Comparison of ENCODE assay signal across 30 cellular contexts in genomic region chr7:47042669-47043068, GRCh38.
"Had no signal": no experiment of that assay in that cellular context is flagged by ENCODE, and none has a peak within 500 bp of the region (broad histone marks: within the 10 kb centered on the region; RNA-seq: fewer than 3 reads in every experiment).

No MANE protein-coding gene starts in this region.

- H3K9me3 Mint-ChIP-seq: activated CD4-positive, alpha-beta memory T cell treated with anti-CD3 and anti-CD28 coated beads for 36 hours; activated CD4-positive, alpha-beta T cell treated with anti-CD3 and anti-CD28 coated beads, Interleukin-2, amount 10 ng/mL, durations not matched to agents 24 days and 14 days; activated naive CD4-positive, alpha-beta T cell treated with anti-CD3 and anti-CD28 coated beads, Interleukin-2, amount 50 U/mL, for 72 hours; activated naive CD8-positive, alpha-beta T cell treated with anti-CD3 and anti-CD28 coated beads, Interleukin-2, amount 10 ng/mL, durations not matched to agents 7 days and 5 days; activated T-helper 1 cell treated with anti-CD3 and anti-CD28 coated beads, Interleukin-12 subunit alpha, Interleukin-12 subunit beta, Interleukin-2, Interleukin-4 antibody, amounts not matched to agents 30 ng/mL and 10 ng/mL and 1 ng/mL, durations not matched to agents 14 hours and 24 hours and 36 hours; activated T-helper 2 cell treated with anti-CD3 and anti-CD28 coated beads, Interferon-gamma antibody, Interleukin-2, Interleukin-4, amounts not matched to agents 10 μg/mL and 5 μg/mL and 100 μg/mL, durations not matched to agents 14 hours and 24 hours and 36 hours had no signal

- H3K27ac ChIP-seq: ascending aorta, brain microvascular endothelial cell, epithelial cell of prostate, gastroesophageal sphincter had no signal

- DNase-seq: activated CD4-positive, alpha-beta memory T cell treated with anti-CD3 and anti-CD28 coated beads for 36 hours; activated CD4-positive, alpha-beta T cell treated with anti-CD3 and anti-CD28 coated beads for 36 hours; activated CD4-positive, alpha-beta T cell treated with anti-CD3 and anti-CD28 coated beads, Interleukin-2, amount 10 ng/mL, durations not matched to agents 24 days and 14 days; activated CD4-positive, CD25-positive, alpha-beta regulatory T cell; activated CD4-positive, CD25-positive, alpha-beta regulatory T cell treated with anti-CD3 and anti-CD28 coated beads, Interleukin-2, amount 50 U/mL, for 72 hours; activated CD8-positive, alpha-beta memory T cell treated with anti-CD3 and anti-CD28 coated beads, Interleukin-2, amount 10 ng/mL, durations not matched to agents 7 days and 5 days; activated CD8-positive, alpha-beta memory T cell treated with anti-CD3 and anti-CD28 coated beads, Interleukin-2, amount 50 U/mL, for 4 hours; activated CD8-positive, alpha-beta T cell treated with anti-CD3 and anti-CD28 coated beads, Interleukin-2, amount 10 ng/mL, durations not matched to agents 7 days and 5 days; activated effector memory CD4-positive, alpha-beta T cell treated with anti-CD3 and anti-CD28 coated beads, Interleukin-2, amount 50 U/mL, for 16 hours; activated naive CD4-positive, alpha-beta T cell; activated naive CD4-positive, alpha-beta T cell treated with anti-CD3 and anti-CD28 coated beads, Interleukin-2, amount 10 ng/mL, durations not matched to agents 7 days and 5 days; activated naive CD8-positive, alpha-beta T cell treated with anti-CD3 and anti-CD28 coated beads, Interleukin-2, amount 10 ng/mL, durations not matched to agents 7 days and 5 days; activated T-cell treated with anti-CD3 and anti-CD28 coated beads, Interleukin-2, amount 50 U/mL, for 1 hour; activated T-cell treated with anti-CD3 and anti-CD28 coated beads, Interleukin-2, amount 50 U/mL, for 48 hours; brain microvascular endothelial cell; caudate nucleus; cortex of kidney; dermis blood vessel endothelial cell; effector CD4-positive, alpha-beta T cell; effector memory CD8-positive, alpha-beta T cell; foreskin melanocyte; head of caudate nucleus; T-helper 2 cell had no signal

- H3K27ac Mint-ChIP-seq: activated CD4-positive, alpha-beta memory T cell treated with anti-CD3 and anti-CD28 coated beads for 36 hours; activated CD4-positive, alpha-beta T cell treated with anti-CD3 and anti-CD28 coated beads for 36 hours; activated CD4-positive, alpha-beta T cell treated with anti-CD3 and anti-CD28 coated beads, Interleukin-2, amount 10 ng/mL, durations not matched to agents 24 days and 14 days; activated CD8-positive, alpha-beta memory T cell treated with anti-CD3 and anti-CD28 coated beads, Interleukin-2, amount 10 ng/mL, durations not matched to agents 7 days and 5 days; activated CD8-positive, alpha-beta T cell treated with anti-CD3 and anti-CD28 coated beads, Interleukin-2, amount 10 ng/mL, durations not matched to agents 7 days and 5 days; activated naive CD4-positive, alpha-beta T cell treated with anti-CD3 and anti-CD28 coated beads, Interleukin-2, amount 10 ng/mL, durations not matched to agents 7 days and 5 days; activated naive CD4-positive, alpha-beta T cell treated with anti-CD3 and anti-CD28 coated beads, Interleukin-2, amount 50 U/mL, for 72 hours; activated naive CD8-positive, alpha-beta T cell treated with anti-CD3 and anti-CD28 coated beads, Interleukin-2, amount 10 ng/mL, durations not matched to agents 7 days and 5 days; activated T-helper 1 cell treated with anti-CD3 and anti-CD28 coated beads, Interleukin-12 subunit alpha, Interleukin-12 subunit beta, Interleukin-2, Interleukin-4 antibody, amounts not matched to agents 30 ng/mL and 10 ng/mL and 1 ng/mL, durations not matched to agents 14 hours and 24 hours and 36 hours; activated T-helper 2 cell treated with anti-CD3 and anti-CD28 coated beads, Interferon-gamma antibody, Interleukin-2, Interleukin-4, amounts not matched to agents 10 μg/mL and 5 μg/mL and 100 μg/mL, durations not matched to agents 14 hours and 24 hours and 36 hours; effector memory CD8-positive, alpha-beta T cell had no signal

- H3K9me3 ChIP-seq: ascending aorta, gastroesophageal sphincter had no signal

- H3K27me3 ChIP-seq: ascending aorta, brain microvascular endothelial cell, gastroesophageal sphincter had no signal

- H3K36me3 ChIP-seq: ascending aorta, brain microvascular endothelial cell, gastroesophageal sphincter had no signal

- H3K4me3 ChIP-seq: ascending aorta, gastroesophageal sphincter had no signal

- H3K36me3 Mint-ChIP-seq: activated CD4-positive, alpha-beta memory T cell treated with anti-CD3 and anti-CD28 coated beads for 36 hours; activated CD8-positive, alpha-beta memory T cell treated with anti-CD3 and anti-CD28 coated beads, Interleukin-2, amount 10 ng/mL, durations not matched to agents 7 days and 5 days; activated naive CD4-positive, alpha-beta T cell treated with anti-CD3 and anti-CD28 coated beads, Interleukin-2, amount 10 ng/mL, durations not matched to agents 7 days and 5 days; activated naive CD4-positive, alpha-beta T cell treated with anti-CD3 and anti-CD28 coated beads, Interleukin-2, amount 50 U/mL, for 72 hours; activated naive CD8-positive, alpha-beta T cell treated with anti-CD3 and anti-CD28 coated beads, Interleukin-2, amount 10 ng/mL, durations not matched to agents 7 days and 5 days had no signal

- ATAC-seq: activated CD4-positive, alpha-beta T cell treated with anti-CD3 and anti-CD28 coated beads for 36 hours; activated CD8-positive, alpha-beta memory T cell treated with anti-CD3 and anti-CD28 coated beads, Interleukin-2, amount 10 ng/mL, durations not matched to agents 7 days and 5 days; activated CD8-positive, alpha-beta T cell treated with anti-CD3 and anti-CD28 coated beads, Interleukin-2, amount 10 ng/mL, durations not matched to agents 7 days and 5 days; activated naive CD4-positive, alpha-beta T cell treated with anti-CD3 and anti-CD28 coated beads, Interleukin-2, amount 50 U/mL, for 72 hours; effector memory CD8-positive, alpha-beta T cell; gastroesophageal sphincter had no signal

- H3K4me1 Mint-ChIP-seq: activated CD4-positive, alpha-beta T cell treated with anti-CD3 and anti-CD28 coated beads for 36 hours; activated CD4-positive, alpha-beta T cell treated with anti-CD3 and anti-CD28 coated beads, Interleukin-2, amount 10 ng/mL, durations not matched to agents 24 days and 14 days; activated CD8-positive, alpha-beta memory T cell treated with anti-CD3 and anti-CD28 coated beads, Interleukin-2, amount 10 ng/mL, durations not matched to agents 7 days and 5 days; activated naive CD4-positive, alpha-beta T cell treated with anti-CD3 and anti-CD28 coated beads, Interleukin-2, amount 10 ng/mL, durations not matched to agents 7 days and 5 days; activated naive CD8-positive, alpha-beta T cell treated with anti-CD3 and anti-CD28 coated beads, Interleukin-2, amount 10 ng/mL, durations not matched to agents 7 days and 5 days had no signal

- H3K4me3 Mint-ChIP-seq: activated CD4-positive, alpha-beta memory T cell treated with anti-CD3 and anti-CD28 coated beads for 36 hours; activated CD4-positive, alpha-beta T cell treated with anti-CD3 and anti-CD28 coated beads for 36 hours; activated CD4-positive, alpha-beta T cell treated with anti-CD3 and anti-CD28 coated beads, Interleukin-2, amount 10 ng/mL, durations not matched to agents 24 days and 14 days; activated CD8-positive, alpha-beta memory T cell treated with anti-CD3 and anti-CD28 coated beads, Interleukin-2, amount 10 ng/mL, durations not matched to agents 7 days and 5 days; activated CD8-positive, alpha-beta T cell treated with anti-CD3 and anti-CD28 coated beads, Interleukin-2, amount 10 ng/mL, durations not matched to agents 7 days and 5 days; activated naive CD4-positive, alpha-beta T cell treated with anti-CD3 and anti-CD28 coated beads, Interleukin-2, amount 10 ng/mL, durations not matched to agents 7 days and 5 days; activated naive CD8-positive, alpha-beta T cell treated with anti-CD3 and anti-CD28 coated beads, Interleukin-2, amount 10 ng/mL, durations not matched to agents 7 days and 5 days; activated T-helper 1 cell treated with anti-CD3 and anti-CD28 coated beads, Interleukin-12 subunit alpha, Interleukin-12 subunit beta, Interleukin-2, Interleukin-4 antibody, amounts not matched to agents 30 ng/mL and 10 ng/mL and 1 ng/mL, durations not matched to agents 14 hours and 24 hours and 36 hours; effector memory CD8-positive, alpha-beta T cell had no signal

- H3K27me3 Mint-ChIP-seq: activated CD4-positive, alpha-beta memory T cell treated with anti-CD3 and anti-CD28 coated beads for 36 hours; activated CD4-positive, alpha-beta T cell treated with anti-CD3 and anti-CD28 coated beads for 36 hours; activated CD4-positive, alpha-beta T cell treated with anti-CD3 and anti-CD28 coated beads, Interleukin-2, amount 10 ng/mL, durations not matched to agents 24 days and 14 days; activated CD8-positive, alpha-beta memory T cell treated with anti-CD3 and anti-CD28 coated beads, Interleukin-2, amount 10 ng/mL, durations not matched to agents 7 days and 5 days; activated naive CD4-positive, alpha-beta T cell treated with anti-CD3 and anti-CD28 coated beads, Interleukin-2, amount 10 ng/mL, durations not matched to agents 7 days and 5 days; activated naive CD8-positive, alpha-beta T cell treated with anti-CD3 and anti-CD28 coated beads, Interleukin-2, amount 10 ng/mL, durations not matched to agents 7 days and 5 days; effector memory CD8-positive, alpha-beta T cell had no signal

- FAIRE-seq: colon had no signal
